8 cellular contexts compared by ENCODE assay signal in the genomic region with DNA sequence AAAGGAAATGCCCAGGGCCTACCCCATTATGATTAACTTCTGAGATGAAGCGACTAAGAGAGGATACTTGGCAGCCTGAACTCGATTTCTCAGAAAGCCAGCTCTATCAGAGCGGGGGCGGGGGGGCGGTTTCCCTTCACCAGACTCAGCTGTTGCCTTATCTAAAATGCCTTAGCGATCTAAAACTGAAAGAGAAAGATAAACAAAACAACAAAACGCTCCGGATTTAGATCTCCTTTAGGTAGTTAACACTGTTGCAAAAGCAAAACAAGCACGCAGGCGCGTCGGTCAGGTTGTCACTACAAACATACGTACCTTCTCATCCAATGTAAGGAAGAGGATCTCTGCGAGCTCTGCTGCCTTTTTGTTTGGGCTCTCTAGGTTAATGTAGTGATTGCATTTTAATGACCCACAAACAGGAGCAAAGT.
DNase-seq lines count a peak whose midpoint lies in the region; ATAC-seq and TF ChIP-seq lines count a peak whose summit lies in the region.

No MANE protein-coding gene starts in this region.

- peak; percentile 69 for ATAC-seq in GM18858 (IDR thresholded peaks at IDR 0.05; ENCODE audit: unreplicated experiment)
- peak; percentile 55 for ATAC-seq in HG02763 (IDR thresholded peaks at IDR 0.05; ENCODE audit: unreplicated experiment)

- TF ChIP-seq CTCF in RWPE1 (conservative IDR thresholded peaks at IDR 0.05; ENCODE audit: low read depth), result no peak

- POLR2A ChIA-PET in RWPE1 (lab: Yijun Ruan, JAX; ENCODE audit: low non-redundant PET), result no interaction called here

- CTCF ChIA-PET in RWPE1 (lab: Yijun Ruan, JAX), result interaction anchor here (0.6 to 3.2 kb wide), 5 partner anchors 15 to 431 kb away, joined by 3 to 30 read pairs (median 3); no protein-coding TSS in a partner anchor

- H3K27ac ChIP-seq in RWPE1, result peak overlapping the region; percentile 91

- DNase-seq in RWPE1 (ENCODE audit: low spot score) (peak; percentile 30), left kidney (ENCODE audit: low read depth, low spot score) (peak; percentile 60), UCSD-AML1 (lab: John Stamatoyannopoulos, UW; ENCODE audit: unreplicated experiment) (no peak), iPS-NIHi7 (ENCODE audit: extremely low spot score) (no peak)
- peak; percentile 32 for DNase-seq in central memory CD4-positive, alpha-beta T cell
- peak; percentile 23 to 42 for DNase-seq in stimulated activated CD4-positive, alpha-beta T cell treated with anti-CD3 and anti-CD28 coated beads, Interleukin-2, amount 100 ng/mL, for 48 hours

Comparison
In these comparisons a context has a peak if more than half of its experiments do, and no peak if none do; other contexts are left out.
1. DNase-seq: peak in RWPE1 (single experiment), central memory CD4-positive, alpha-beta T cell (single experiment), left kidney (single experiment) and stimulated activated CD4-positive, alpha-beta T cell treated with anti-CD3 and anti-CD28 coated beads, Interleukin-2, amount 100 ng/mL, for 48 hours (2 of 2); none in UCSD-AML1 (single experiment) and iPS-NIHi7 (single experiment).